ENCODE assay signal across 11 cellular contexts in the genomic region with DNA sequence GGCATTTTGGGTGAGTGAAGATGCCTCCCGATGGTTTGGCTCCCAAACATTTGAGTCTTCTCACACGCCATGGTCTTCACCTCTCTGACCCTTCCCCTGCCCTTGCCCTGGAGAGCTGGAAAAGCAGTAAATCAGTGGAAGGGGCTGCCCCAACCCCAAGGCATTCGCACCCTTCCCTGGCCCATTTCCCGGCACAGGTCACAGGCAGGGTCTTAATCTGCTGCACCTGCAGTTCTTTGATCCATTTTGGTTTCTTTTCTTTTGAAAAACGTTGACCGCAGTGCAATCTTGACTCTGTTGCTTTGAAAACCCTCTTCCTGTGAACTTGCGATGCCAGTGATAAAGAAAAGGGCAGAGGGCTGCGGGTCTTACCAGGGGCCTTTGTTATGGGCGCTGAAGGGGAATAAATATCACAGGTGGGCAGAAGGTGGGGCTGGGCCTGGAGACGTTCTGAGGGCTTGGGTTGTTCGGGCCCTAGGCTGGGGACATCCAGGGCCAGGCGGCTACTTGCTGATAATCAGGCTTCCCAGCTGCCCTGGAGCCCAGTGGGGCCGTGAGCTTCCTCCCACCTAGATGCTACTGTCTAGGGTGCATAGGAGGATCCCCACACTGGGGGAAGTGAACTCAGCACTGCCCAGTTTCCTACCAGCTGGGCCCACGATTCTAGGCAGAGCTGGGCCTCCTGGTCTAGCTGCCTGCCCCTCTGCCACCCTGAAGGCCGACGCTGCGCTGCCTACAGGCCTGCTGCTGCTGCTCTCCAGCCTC. TPM values are rescaled to one million over a fixed set of nuclear protein-coding genes. Genes with fewer than 3 reads are reported as not detected.
DNase-seq lines count a peak whose midpoint lies in the region; ATAC-seq and TF ChIP-seq lines count a peak whose summit lies in the region.
"Had no signal": no experiment of that assay in that cellular context is flagged by ENCODE, and none has a peak within 500 bp of the region (broad histone marks: within the 10 kb centered on the region; RNA-seq: fewer than 3 reads in every experiment).

No MANE protein-coding gene starts in this region.

- H3K9ac ChIP-seq in mucosa of rectum (ENCODE audit: low read depth in 1 of 2, low read length in 2 of 2), result no peak overlapping the region

- no peaks in the 10 kb centered on the region for H3K9me3 ChIP-seq in mucosa of rectum (ENCODE audit: control insufficient read depth in 2 of 2, low read length in 2 of 2)

- H3K27me3 ChIP-seq in mucosa of rectum (ENCODE audit: control insufficient read depth in 2 of 2, insufficient read depth in 2 of 2, low read length in 2 of 2), result no peaks in the 10 kb centered on the region

- peak overlapping the region; percentile 88 to 94 for H3K27ac Mint-ChIP-seq in activated naive CD4-positive, alpha-beta T cell treated with anti-CD3 and anti-CD28 coated beads, Interleukin-2, amount 50 U/mL, for 72 hours
- H3K27ac Mint-ChIP-seq: mesothelial cell of epicardium had no signal

- no peaks in the 10 kb centered on the region for H3K36me3 ChIP-seq in mucosa of rectum (ENCODE audit: control insufficient read depth in 2 of 2, insufficient read depth in 2 of 2, low read length in 2 of 2)

- DNase-seq in activated CD4-positive, CD25-positive, alpha-beta regulatory T cell treated with anti-CD3 and anti-CD28 coated beads, Interleukin-2, amount 50 U/mL, for 72 hours, result peak; percentile 62
- DNase-seq in activated naive CD4-positive, alpha-beta T cell treated with anti-CD3 and anti-CD28 coated beads, Interleukin-2, amount 50 U/mL, for 72 hours (ENCODE audit: low spot score in 2 of 2), result peak; percentile 48 to 71
- DNase-seq in RWPE1 (ENCODE audit: low spot score), result no peak
- DNase-seq: NCI-H1092 had no signal

- no peaks in the 10 kb centered on the region for H3K36me3 Mint-ChIP-seq in activated naive CD4-positive, alpha-beta T cell treated with anti-CD3 and anti-CD28 coated beads, Interleukin-2, amount 50 U/mL, for 72 hours
- H3K36me3 Mint-ChIP-seq: mesothelial cell of epicardium had no signal

- H3K4me3 ChIP-seq in mucosa of rectum (ENCODE audit: low read length in 2 of 2), result no peak overlapping the region

- peak; percentile 77 to 83 for ATAC-seq in activated naive CD4-positive, alpha-beta T cell treated with anti-CD3 and anti-CD28 coated beads, Interleukin-2, amount 50 U/mL, for 72 hours
- ATAC-seq in HG02840 (IDR thresholded peaks at IDR 0.05; ENCODE audit: low FRiP score, unreplicated experiment) (no peak), HG03460 (IDR thresholded peaks at IDR 0.05; ENCODE audit: unreplicated experiment) (no peak)

- H3K9me3 Mint-ChIP-seq in activated naive CD4-positive, alpha-beta T cell treated with anti-CD3 and anti-CD28 coated beads, Interleukin-2, amount 50 U/mL, for 72 hours, result no peaks in the 10 kb centered on the region
- H3K9me3 Mint-ChIP-seq: mesothelial cell of epicardium had no signal

- POLR2A ChIA-PET in RWPE1 (lab: Yijun Ruan, JAX; ENCODE audit: low non-redundant PET), result no interaction called here

- H3K27ac ChIP-seq in mucosa of rectum (ENCODE audit: low read depth in 2 of 2, low read length in 2 of 2), result peak overlapping the region; percentile 1 to 67
- peak overlapping the region; percentile 66 for H3K27ac ChIP-seq in temporal lobe (ENCODE audit: low read depth, low read length)
- no peak overlapping the region for H3K27ac ChIP-seq in RWPE1
- H3K27ac ChIP-seq: epithelial cell of prostate had no signal

- no peak for TF ChIP-seq CTCF in RWPE1 (conservative IDR thresholded peaks at IDR 0.05; ENCODE audit: low read depth)

- CTCF ChIA-PET in RWPE1 (lab: Yijun Ruan, JAX), result no interaction called here

- peaks cover 8 to 16% of the 10 kb centered on the region in 2 donors for H3K4me1 ChIP-seq in mucosa of rectum (ENCODE audit: control insufficient read depth in 2 of 2, insufficient read depth in 2 of 2, low read length in 2 of 2)

RNA-seq across cellular contexts. Expression of a gene that starts 38.6 kb away (rescaled TPM):
- not detected for total RNA-seq in activated naive CD4-positive, alpha-beta T cell treated with anti-CD3 and anti-CD28 coated beads, Interleukin-2, amount 50 U/mL, for 72 hours
- total RNA-seq in temporal lobe, result not detected
- total RNA-seq: T-helper 2 cell treated with Interferon-gamma antibody and Interleukin-4, amounts not matched to agents 100 ng/mL and 5 ng/mL, for 36 hours had no signal

Comparison
In these comparisons a context has a peak if more than half of its experiments do, and no peak if none do; other contexts are left out.
1. ATAC-seq: peak in activated naive CD4-positive, alpha-beta T cell treated with anti-CD3 and anti-CD28 coated beads, Interleukin-2, amount 50 U/mL, for 72 hours (2 of 2); none in HG02840 (single experiment) and HG03460 (single experiment).